27 cellular contexts compared by ENCODE assay signal in genomic region chr12:116774020-116774419, GRCh38.
"Had no signal": no experiment of that assay in that cellular context is flagged by ENCODE, and none has a peak within 500 bp of the region (broad histone marks: within the 10 kb centered on the region; RNA-seq: fewer than 3 reads in every experiment).

No MANE protein-coding gene starts in this region.

- ATAC-seq: activated CD8-positive, alpha-beta T cell treated with anti-CD3 and anti-CD28 coated beads for 36 hours; activated T-cell treated with anti-CD3 and anti-CD28 coated beads, Interleukin-2, amount 50 U/mL, for 72 hours; activated T-helper 17 cell treated with anti-CD3 and anti-CD28 coated beads, Interleukin-2, amount 50 U/mL, for 72 hours; body of pancreas had no signal

- H3K4me3 ChIP-seq: adrenal gland, body of pancreas, breast epithelium, SJSA1 had no signal

- DNase-seq: activated CD4-positive, alpha-beta T cell treated with anti-CD3 and anti-CD28 coated beads, Interleukin-2, amount 10 ng/mL, durations not matched to agents 24 days and 14 days; activated CD4-positive, alpha-beta T cell treated with anti-CD3 and anti-CD28 coated beads, Interleukin-2, amount 50 U/mL, for 4 hours; activated CD8-positive, alpha-beta T cell treated with anti-CD3 and anti-CD28 coated beads for 36 hours; activated effector memory CD4-positive, alpha-beta T cell treated with anti-CD3 and anti-CD28 coated beads, Interleukin-2, amount 50 U/mL, for 16 hours; activated naive CD4-positive, alpha-beta T cell; activated naive CD4-positive, alpha-beta T cell treated with anti-CD3 and anti-CD28 coated beads, Interleukin-2, amount 50 U/mL, for 16 hours; activated T-cell treated with anti-CD3 and anti-CD28 coated beads, Interleukin-2, amount 50 U/mL, for 1 hour; activated T-cell treated with anti-CD3 and anti-CD28 coated beads, Interleukin-2, amount 50 U/mL, for 72 hours; body of pancreas; Karpas-422; NCI-H1105; NCI-H1417 treated with DMSO at 0.1 percent for 48 hours; NCI-H1694; NCI-H1930; NCI-H2081 treated with DMSO at 0.1 percent for 48 hours; NCI-H345; NCI-H524 treated with DMSO at 0.1 percent for 48 hours; NCI-H748 treated with DMSO at 0.1 percent for 48 hours; NK-92 treated with Interleukin-12 subunit alpha and Interleukin-12 subunit beta, amount 100 ng/mL, for 24 hours; Right ventricle myocardium superior; SK-N-SH had no signal

- H3K4me1 Mint-ChIP-seq: activated T-helper 17 cell treated with anti-CD3 and anti-CD28 coated beads, Interleukin-2, amount 50 U/mL, for 72 hours had no signal

- H3K27me3 Mint-ChIP-seq: activated CD4-positive, alpha-beta T cell treated with anti-CD3 and anti-CD28 coated beads, Interleukin-2, amount 10 ng/mL, durations not matched to agents 24 days and 14 days; activated CD8-positive, alpha-beta T cell treated with anti-CD3 and anti-CD28 coated beads for 36 hours; activated T-helper 17 cell treated with anti-CD3 and anti-CD28 coated beads, Interleukin-2, amount 50 U/mL, for 72 hours had no signal

- H3K9ac ChIP-seq: SK-N-SH had no signal

- H3K4me2 ChIP-seq: SK-N-SH had no signal

- H3K4me3 Mint-ChIP-seq: activated CD4-positive, alpha-beta T cell treated with anti-CD3 and anti-CD28 coated beads, Interleukin-2, amount 10 ng/mL, durations not matched to agents 24 days and 14 days; activated CD8-positive, alpha-beta T cell treated with anti-CD3 and anti-CD28 coated beads for 36 hours; activated T-cell treated with anti-CD3 and anti-CD28 coated beads, Interleukin-2, amount 50 U/mL, for 72 hours; activated T-helper 17 cell treated with anti-CD3 and anti-CD28 coated beads, Interleukin-2, amount 50 U/mL, for 72 hours; T-helper 1 cell treated with Interleukin-12 subunit alpha and Interleukin-12 subunit beta and Interleukin-4 antibody, amounts not matched to agents 30 μg/mL and 1 μg/mL, for 36 hours; T-helper 2 cell treated with Interferon-gamma antibody and Interleukin-4, amounts not matched to agents 5 μg/mL and 100 μg/mL, for 36 hours had no signal

- H3K9me3 Mint-ChIP-seq: activated CD4-positive, alpha-beta T cell treated with anti-CD3 and anti-CD28 coated beads, Interleukin-2, amount 10 ng/mL, durations not matched to agents 24 days and 14 days; activated CD8-positive, alpha-beta T cell treated with anti-CD3 and anti-CD28 coated beads for 36 hours; activated T-cell treated with anti-CD3 and anti-CD28 coated beads, Interleukin-2, amount 50 U/mL, for 72 hours; activated T-helper 17 cell treated with anti-CD3 and anti-CD28 coated beads, Interleukin-2, amount 50 U/mL, for 72 hours; T-helper 1 cell treated with Interleukin-12 subunit alpha and Interleukin-12 subunit beta and Interleukin-4 antibody, amounts not matched to agents 30 μg/mL and 1 μg/mL, for 36 hours; T-helper 2 cell treated with Interferon-gamma antibody and Interleukin-4, amounts not matched to agents 5 μg/mL and 100 μg/mL, for 36 hours had no signal

- H3K27ac Mint-ChIP-seq: activated CD4-positive, alpha-beta T cell treated with anti-CD3 and anti-CD28 coated beads, Interleukin-2, amount 10 ng/mL, durations not matched to agents 24 days and 14 days; activated CD8-positive, alpha-beta T cell treated with anti-CD3 and anti-CD28 coated beads for 36 hours; activated T-cell treated with anti-CD3 and anti-CD28 coated beads, Interleukin-2, amount 50 U/mL, for 72 hours; activated T-helper 17 cell treated with anti-CD3 and anti-CD28 coated beads, Interleukin-2, amount 50 U/mL, for 72 hours; T-helper 1 cell treated with Interleukin-12 subunit alpha and Interleukin-12 subunit beta and Interleukin-4 antibody, amounts not matched to agents 30 μg/mL and 1 μg/mL, for 36 hours; T-helper 2 cell treated with Interferon-gamma antibody and Interleukin-4, amounts not matched to agents 5 μg/mL and 100 μg/mL, for 36 hours had no signal

- H3K27me3 ChIP-seq: adrenal gland, body of pancreas, breast epithelium, SJSA1 had no signal

- H3K4me1 ChIP-seq: adrenal gland, body of pancreas, breast epithelium, SJSA1 had no signal

- H3K36me3 ChIP-seq: adrenal gland, breast epithelium, SJSA1 had no signal

- H3K9me3 ChIP-seq: adrenal gland, body of pancreas, breast epithelium, SJSA1, SK-N-SH had no signal

- H3K27ac ChIP-seq: adrenal gland, body of pancreas, breast epithelium, SJSA1 had no signal
